In the genomic region with DNA sequence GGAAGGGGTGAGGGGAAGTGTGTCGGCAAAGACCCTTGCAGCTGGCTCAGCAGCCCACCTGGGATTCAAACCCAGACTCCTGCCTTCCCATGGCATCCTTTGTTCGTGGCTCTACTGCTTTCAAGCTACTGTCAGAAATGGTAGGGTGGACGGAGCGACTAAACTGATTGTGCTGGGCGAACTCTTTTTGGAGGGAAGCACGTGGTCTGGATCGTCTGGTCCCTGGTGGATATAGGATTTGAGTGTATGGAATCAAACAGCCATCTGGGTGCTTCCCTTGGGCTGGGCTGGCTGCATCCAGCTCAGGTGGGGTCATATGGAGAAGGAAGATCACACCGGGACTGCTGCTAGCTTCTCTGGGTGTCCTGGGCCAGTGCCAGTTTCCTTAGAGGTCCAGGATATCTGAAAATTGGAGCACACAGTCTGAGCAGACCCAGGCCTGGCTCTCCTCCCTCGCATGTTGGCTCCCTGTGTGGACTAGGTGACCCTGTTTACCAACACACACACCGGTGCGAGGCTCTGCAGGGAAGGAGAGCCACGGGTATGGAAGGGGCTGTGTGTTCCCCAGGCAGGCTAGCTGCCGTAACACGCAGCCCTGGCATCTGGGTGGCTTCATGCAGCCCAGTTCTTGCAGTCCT, we compare ENCODE assay signal across 1 cellular context.
TF ChIP-seq lines count a peak whose summit lies in the region.

No MANE protein-coding gene starts in this region.

TF ChIP-seq in A549, 52 proteins besides CTCF, POLR2A, EP300 and RAD21:
- TF ChIP-seq EHF (CRISPR knock-in tag; IDR thresholded peaks at IDR 0.05) (no peak), JUN (IDR thresholded peaks at IDR 0.05) (0 out of 5 replicates have a peak, but pooled peaks of 1 of the 2 experiments have one; percentile 15), E2F6 (IDR thresholded peaks at IDR 0.05; ENCODE audit: borderline replicate concordance, low read depth) (no peak), MYC (IDR thresholded peaks at IDR 0.05; ENCODE audit: borderline replicate concordance, low read length) (no peak)
